12 cellular contexts compared by ENCODE assay signal in the genomic region with DNA sequence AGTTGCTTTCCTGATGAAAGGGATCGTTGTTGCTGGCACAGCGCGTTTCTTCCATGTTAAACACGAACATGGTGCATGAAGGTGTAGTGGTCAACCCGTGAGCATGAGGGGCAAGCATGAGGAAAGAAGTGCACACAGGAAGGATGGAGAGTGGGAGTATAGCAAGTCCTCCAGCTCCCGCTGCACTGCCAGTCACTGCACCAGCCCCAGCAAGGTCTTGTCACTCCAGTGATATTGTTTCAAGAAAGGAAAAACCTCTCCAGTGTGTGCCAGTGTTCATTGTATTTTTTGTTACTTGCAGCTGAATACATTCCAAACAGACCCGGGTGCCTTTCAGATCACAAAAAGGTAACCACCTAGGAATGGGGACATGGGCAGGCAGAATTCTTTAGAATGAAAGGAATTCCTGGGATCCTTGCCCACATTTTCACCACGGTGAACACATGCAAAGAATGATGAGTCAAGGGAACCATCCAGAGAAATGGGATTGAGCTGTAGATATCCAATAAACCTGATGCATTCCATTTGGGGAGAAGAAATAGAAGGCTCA.
A peak's percentile ranks its signal among the peaks of the same experiment; 100 is the strongest.
DNase-seq lines count a peak whose midpoint lies in the region; ATAC-seq, FAIRE-seq and TF ChIP-seq lines count a peak whose summit lies in the region.
"Had no signal": no experiment of that assay in that cellular context is flagged by ENCODE, and none has a peak within 500 bp of the region (broad histone marks: within the 10 kb centered on the region; RNA-seq: fewer than 3 reads in every experiment).

No MANE protein-coding gene starts in this region.

- no peak overlapping the region for H3K4me2 ChIP-seq in HepG2 (ENCODE audit: low read depth, low read length)

- intact Hi-C loops in HepG2 (cut with micrococcal nuclease; ENCODE audit: unreplicated experiment), result no loop called here

- in situ Hi-C loops in ACHN (cut with HindIII; ENCODE audit: low pct_ligation_motif_present, low pct_unique_long_range_greater_than_20kb, low sequenced_read_pairs) (no loop called here), HepG2 (cut with HindIII; ENCODE audit: extremely low pct_ligation_motif_present, low pct_unique_long_range_greater_than_20kb) (loop anchor here (10.0 kb wide), 1 partner anchor 128 kb away; no protein-coding TSS in a partner anchor)

- H2AFZ ChIP-seq in HepG2 (ENCODE audit: low read length), result no peak overlapping the region

- TF ChIP-seq RAD21 in HepG2 (CRISPR knock-in tag; IDR thresholded peaks at IDR 0.05), result no peak

- POLR2A ChIA-PET in HepG2 (lab: Yijun Ruan, JAX), result interaction anchor here (1.3 to 1.9 kb wide), 2 partner anchors 12 to 78 kb away, joined by 3 to 5 read pairs; no protein-coding TSS in a partner anchor

- H3K4me3 ChIP-seq in HUES48 (ENCODE audit: low read depth, low read length) (no peak overlapping the region), bronchial epithelial cell (ENCODE audit: low read depth, low read length) (no peak overlapping the region), HepG2 (replicated peaks in 1 of 3; ENCODE audit: insufficient read depth in 1 of 3, low read depth in 2 of 3, low read length in 3 of 3) (no peak overlapping the region)

- H3K79me2 ChIP-seq in HepG2 (ENCODE audit: insufficient read depth, low read length), result no peaks in the 10 kb centered on the region

- no peak for TF ChIP-seq EP300 in HepG2 (IDR thresholded peaks at IDR 0.05; ENCODE audit: low read depth in 2 of 2, low read length in 2 of 2)
- TF ChIP-seq EP300 in HepG2 (CRISPR knock-in tag; IDR thresholded peaks at IDR 0.05; ENCODE audit: borderline replicate concordance), result no peak

- ATAC-seq in HepG2 (peak; percentile 42; the same call in 1 of the 3 replicates), GM19455 (IDR thresholded peaks at IDR 0.05; ENCODE audit: unreplicated experiment) (no peak)

- H3K27me3 ChIP-seq in HUES48 (ENCODE audit: control insufficient read depth, insufficient read depth, low read length) (no peaks in the 10 kb centered on the region), bronchial epithelial cell (ENCODE audit: control insufficient read depth, insufficient read depth, low read length) (no peaks in the 10 kb centered on the region), HepG2 (ENCODE audit: control insufficient read depth in 1 of 2, insufficient read depth in 2 of 2, low read length in 2 of 2) (no peaks in the 10 kb centered on the region)

- H3K4me1 ChIP-seq in HUES48 (ENCODE audit: control insufficient read depth, insufficient read depth, low read length), result peaks cover 46% of the 10 kb centered on the region
- peaks cover 71% of the 10 kb centered on the region for H3K4me1 ChIP-seq in HepG2 (ENCODE audit: insufficient read depth, low read length)

- DNase-seq in ACHN (peak; percentile 94), bronchial epithelial cell (ENCODE audit: low read depth) (peak; percentile 85), HepG2 (ENCODE audit: low spot score) (peak; percentile 73), NK-92 (lab: John Stamatoyannopoulos, UW; ENCODE audit: unreplicated experiment) (no peak), SK-N-DZ (ENCODE audit: low spot score) (no peak), middle frontal gyrus (ENCODE audit: extremely low spot score, low spot score) (no peak)
- DNase-seq: activated naive CD4-positive, alpha-beta T cell treated with Interleukin-2 at 50 U/mL for 16 hours; CD8-positive, alpha-beta memory T cell; NCI-H1694 treated with DMSO at 0.1 percent for 48 hours; T-helper 2 cell had no signal

- H3K9ac ChIP-seq in HUES48 (ENCODE audit: low read depth, low read length) (no peak overlapping the region), HepG2 (ENCODE audit: insufficient read depth, low read depth, low read length) (no peak overlapping the region)

- H3K27ac ChIP-seq in HUES48 (ENCODE audit: low read depth, low read length) (peak overlapping the region; percentile 43), HepG2 (ENCODE audit: extremely low read length, insufficient read depth, low read length) (no peak overlapping the region)

- no peaks in the 10 kb centered on the region for H4K20me1 ChIP-seq in HepG2 (ENCODE audit: insufficient read depth, low read length)

- TF ChIP-seq CTCF in bronchial epithelial cell (IDR thresholded peaks at IDR 0.05; ENCODE audit: insufficient read depth, low read length, severe bottlenecking) (no peak), HepG2 (CRISPR knock-in tag; IDR thresholded peaks at IDR 0.05) (no peak)

- BruUV-seq in HepG2 (replicated peaks; lab: Mats Ljungman, UMichigan), result no TSS peak

- H3K9me3 ChIP-seq in HUES48 (ENCODE audit: control insufficient read depth, insufficient read depth, low read length) (no peaks in the 10 kb centered on the region), HepG2 (ENCODE audit: low read length) (no peaks in the 10 kb centered on the region)

- WGBS in HepG2 (ENCODE audit: low lambda C conversion rate), result 73% methylated on average over 8 of the region's 8 CpGs

- no peak for TF ChIP-seq POLR2A in HepG2 (IDR thresholded peaks at IDR 0.05; ENCODE audit: insufficient read depth in 1 of 2, low read depth in 2 of 2, low read length in 2 of 2)

- FAIRE-seq in bronchial epithelial cell (lab: Jason Lieb, UNC), result no peak
- FAIRE-seq in HepG2 (lab: Jason Lieb, UNC), result no peak

- CTCF ChIA-PET in HepG2 (lab: Yijun Ruan, JAX; ENCODE audit: low intra/inter-chr PET ratio, low total read pairs), result no interaction called here

- no peaks in the 10 kb centered on the region for H3K36me3 ChIP-seq in HUES48 (ENCODE audit: control insufficient read depth, insufficient read depth, low read length)
- H3K36me3 ChIP-seq in bronchial epithelial cell (ENCODE audit: control insufficient read depth, insufficient read depth, low read length), result no peaks in the 10 kb centered on the region
- no peaks in the 10 kb centered on the region for H3K36me3 ChIP-seq in HepG2 (replicated peaks in 1 of 2; ENCODE audit: control insufficient read depth in 1 of 2, insufficient read depth in 2 of 2, low read length in 2 of 2)

TF ChIP-seq in HepG2, 621 proteins besides CTCF, POLR2A, EP300 and RAD21:
- TF ChIP-seq, protein P1, sequence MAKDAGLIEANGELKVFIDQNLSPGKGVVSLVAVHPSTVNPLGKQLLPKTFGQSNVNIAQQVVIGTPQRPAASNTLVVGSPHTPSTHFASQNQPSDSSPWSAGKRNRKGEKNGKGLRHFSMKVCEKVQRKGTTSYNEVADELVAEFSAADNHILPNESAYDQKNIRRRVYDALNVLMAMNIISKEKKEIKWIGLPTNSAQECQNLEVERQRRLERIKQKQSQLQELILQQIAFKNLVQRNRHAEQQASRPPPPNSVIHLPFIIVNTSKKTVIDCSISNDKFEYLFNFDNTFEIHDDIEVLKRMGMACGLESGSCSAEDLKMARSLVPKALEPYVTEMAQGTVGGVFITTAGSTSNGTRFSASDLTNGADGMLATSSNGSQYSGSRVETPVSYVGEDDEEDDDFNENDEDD (CRISPR knock-in tag; IDR thresholded peaks at IDR 0.05; ENCODE audit: borderline replicate concordance), result no peak
- TF ChIP-seq, protein P2, sequence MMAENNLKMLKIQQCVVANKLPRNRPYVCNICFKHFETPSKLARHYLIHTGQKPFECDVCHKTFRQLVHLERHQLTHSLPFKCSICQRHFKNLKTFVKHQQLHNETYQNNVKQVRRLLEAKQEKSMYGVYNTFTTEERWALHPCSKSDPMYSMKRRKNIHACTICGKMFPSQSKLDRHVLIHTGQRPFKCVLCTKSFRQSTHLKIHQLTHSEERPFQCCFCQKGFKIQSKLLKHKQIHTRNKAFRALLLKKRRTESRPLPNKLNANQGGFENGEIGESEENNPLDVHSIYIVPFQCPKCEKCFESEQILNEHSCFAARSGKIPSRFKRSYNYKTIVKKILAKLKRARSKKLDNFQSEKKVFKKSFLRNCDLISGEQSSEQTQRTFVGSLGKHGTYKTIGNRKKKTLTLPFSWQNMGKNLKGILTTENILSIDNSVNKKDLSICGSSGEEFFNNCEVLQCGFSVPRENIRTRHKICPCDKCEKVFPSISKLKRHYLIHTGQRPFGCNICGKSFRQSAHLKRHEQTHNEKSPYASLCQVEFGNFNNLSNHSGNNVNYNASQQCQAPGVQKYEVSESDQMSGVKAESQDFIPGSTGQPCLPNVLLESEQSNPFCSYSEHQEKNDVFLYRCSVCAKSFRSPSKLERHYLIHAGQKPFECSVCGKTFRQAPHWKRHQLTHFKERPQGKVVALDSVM (CRISPR knock-in tag; IDR thresholded peaks at IDR 0.05), result no peak
- TF ChIP-seq, protein P3, sequence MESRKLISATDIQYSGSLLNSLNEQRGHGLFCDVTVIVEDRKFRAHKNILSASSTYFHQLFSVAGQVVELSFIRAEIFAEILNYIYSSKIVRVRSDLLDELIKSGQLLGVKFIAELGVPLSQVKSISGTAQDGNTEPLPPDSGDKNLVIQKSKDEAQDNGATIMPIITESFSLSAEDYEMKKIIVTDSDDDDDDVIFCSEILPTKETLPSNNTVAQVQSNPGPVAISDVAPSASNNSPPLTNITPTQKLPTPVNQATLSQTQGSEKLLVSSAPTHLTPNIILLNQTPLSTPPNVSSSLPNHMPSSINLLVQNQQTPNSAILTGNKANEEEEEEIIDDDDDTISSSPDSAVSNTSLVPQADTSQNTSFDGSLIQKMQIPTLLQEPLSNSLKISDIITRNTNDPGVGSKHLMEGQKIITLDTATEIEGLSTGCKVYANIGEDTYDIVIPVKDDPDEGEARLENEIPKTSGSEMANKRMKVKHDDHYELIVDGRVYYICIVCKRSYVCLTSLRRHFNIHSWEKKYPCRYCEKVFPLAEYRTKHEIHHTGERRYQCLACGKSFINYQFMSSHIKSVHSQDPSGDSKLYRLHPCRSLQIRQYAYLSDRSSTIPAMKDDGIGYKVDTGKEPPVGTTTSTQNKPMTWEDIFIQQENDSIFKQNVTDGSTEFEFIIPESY (CRISPR knock-in tag; IDR thresholded peaks at IDR 0.05), result 0 out of 2 replicates have a peak, but pooled peaks have one; percentile 15
- TF ChIP-seq KAT8 (CRISPR knock-in tag; IDR thresholded peaks at IDR 0.05), result no peak

Comparison
In these comparisons a context has a peak if more than half of its experiments do, and no peak if none do; other contexts are left out.
1. DNase-seq: peak in ACHN (single experiment), bronchial epithelial cell (single experiment) and HepG2 (single experiment); none in NK-92 (single experiment), SK-N-DZ (single experiment) and middle frontal gyrus (single experiment).